Comparison of ENCODE assay signal across 2 cellular contexts in the genomic region with DNA sequence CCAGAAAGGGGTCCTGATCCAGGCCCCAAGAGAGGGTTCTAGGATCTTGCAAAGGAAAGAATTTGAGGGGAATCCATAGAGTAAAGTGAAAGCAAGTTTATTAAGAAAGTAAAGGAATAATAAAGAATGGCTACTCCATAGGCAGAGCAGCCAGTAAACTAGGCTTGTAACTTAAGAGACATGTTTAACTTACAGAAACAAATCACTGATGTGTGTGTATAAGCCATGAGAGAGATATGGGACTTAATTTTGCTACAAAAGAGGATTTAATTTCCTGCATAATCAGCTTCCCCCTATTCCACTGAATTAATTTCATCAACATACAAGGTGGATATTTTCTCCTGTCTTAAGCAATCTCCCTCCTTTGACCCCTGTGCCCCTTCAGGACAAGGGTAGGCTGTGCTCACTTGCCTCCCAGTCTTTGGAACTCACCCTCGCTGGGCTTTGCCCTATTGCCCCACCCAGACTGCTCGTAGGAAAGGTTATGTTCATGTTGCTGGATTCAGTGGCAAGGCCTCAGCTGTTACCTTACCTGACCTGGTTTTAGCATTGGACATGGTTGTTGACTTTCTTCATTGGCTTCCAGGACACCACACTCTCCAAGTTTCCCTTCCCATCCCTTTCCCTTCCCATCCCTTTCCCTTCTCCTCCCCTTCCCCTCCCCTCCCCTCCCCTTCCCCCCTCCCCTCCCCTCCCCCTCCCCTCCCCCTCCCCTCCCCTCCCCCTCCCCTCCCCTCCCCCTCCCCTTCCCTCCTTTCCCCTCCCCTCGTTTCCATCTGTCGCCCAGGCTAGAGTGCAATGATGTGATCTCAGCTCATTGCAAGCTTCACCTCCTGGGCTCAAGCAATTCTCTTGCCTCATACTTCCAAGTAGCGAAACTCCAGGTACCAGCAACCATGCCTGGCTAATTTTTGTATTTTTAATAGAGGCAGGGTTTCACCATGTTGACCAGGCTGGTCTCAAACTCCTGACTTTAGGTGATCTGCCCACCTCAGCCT.
TF ChIP-seq lines count a peak whose summit lies in the region.

No MANE protein-coding gene starts in this region.

TF ChIP-seq in HCT116, 20 proteins besides CTCF, POLR2A, EP300 and RAD21:
- no peak for TF ChIP-seq EGR1 (IDR thresholded peaks at IDR 0.05; ENCODE audit: low read depth)
- TF ChIP-seq ZFX (IDR thresholded peaks at IDR 0.05), result no peak
- no peak for TF ChIP-seq REST (IDR thresholded peaks at IDR 0.05; ENCODE audit: low read depth)
- no peak for TF ChIP-seq ELF1 (IDR thresholded peaks at IDR 0.05; ENCODE audit: borderline replicate concordance, low read depth)
- no peak for TF ChIP-seq EZH2 (IDR thresholded peaks at IDR 0.05)
- no peak for TF ChIP-seq ATF3 (IDR thresholded peaks at IDR 0.05)
- TF ChIP-seq SP1 (IDR thresholded peaks at IDR 0.05; ENCODE audit: low read depth), result no peak
- TF ChIP-seq SIN3A (IDR thresholded peaks at IDR 0.05; ENCODE audit: low read depth), result no peak
- TF ChIP-seq CBX3 (IDR thresholded peaks at IDR 0.05; ENCODE audit: low read depth), result no peak
- no peak for TF ChIP-seq TCF7L2 (IDR thresholded peaks at IDR 0.05; ENCODE audit: borderline replicate concordance, extremely low read depth, insufficient read depth, insufficient read length)
- TF ChIP-seq YY1 (IDR thresholded peaks at IDR 0.05; ENCODE audit: extremely low read depth, insufficient replicate concordance, low read depth, low read length), result no peak
- no peak for TF ChIP-seq SRF (IDR thresholded peaks at IDR 0.05; ENCODE audit: low read depth)
- no peak for TF ChIP-seq POLR2AphosphoS5 (IDR thresholded peaks at IDR 0.05; ENCODE audit: low read depth, low read length)

TF ChIP-seq in HepG2, 621 proteins besides CTCF, POLR2A, EP300 and RAD21 (continues in another document):
- TF ChIP-seq MTF1 (CRISPR knock-in tag; IDR thresholded peaks at IDR 0.05), result no peak
- no peak for TF ChIP-seq ZNF34 (CRISPR knock-in tag; IDR thresholded peaks at IDR 0.05; ENCODE audit: borderline replicate concordance)
- no peak for TF ChIP-seq KMT2A (CRISPR knock-in tag; IDR thresholded peaks at IDR 0.05)
- TF ChIP-seq ZNF639 (CRISPR knock-in tag; conservative IDR thresholded peaks at IDR 0.05), result no peak
- 0 out of 2 replicates have a peak, but pooled peaks have one; percentile 85 for TF ChIP-seq ESRRA (CRISPR knock-in tag; IDR thresholded peaks at IDR 0.05; ENCODE audit: low read depth)
- no peak for TF ChIP-seq RFX3 (CRISPR knock-in tag; IDR thresholded peaks at IDR 0.05)
- no peak for TF ChIP-seq ZBTB26 (CRISPR knock-in tag; IDR thresholded peaks at IDR 0.05; ENCODE audit: borderline replicate concordance)
- no peak for TF ChIP-seq ZNF652 (CRISPR knock-in tag; IDR thresholded peaks at IDR 0.05; ENCODE audit: borderline replicate concordance, low read depth)
- no peak for TF ChIP-seq ZFP41 (CRISPR knock-in tag; IDR thresholded peaks at IDR 0.05; ENCODE audit: borderline replicate concordance)
- TF ChIP-seq ZSCAN31 (CRISPR knock-in tag; IDR thresholded peaks at IDR 0.05; ENCODE audit: low read depth), result no peak
- no peak for TF ChIP-seq MLXIP (CRISPR knock-in tag; IDR thresholded peaks at IDR 0.05; ENCODE audit: borderline replicate concordance)
- no peak for TF ChIP-seq ARID3A (IDR thresholded peaks at IDR 0.05; ENCODE audit: low read depth, low read length)
- no peak for TF ChIP-seq ZNF430 (CRISPR knock-in tag; IDR thresholded peaks at IDR 0.05)
- no peak for TF ChIP-seq ZNF232 (CRISPR knock-in tag; IDR thresholded peaks at IDR 0.05; ENCODE audit: borderline replicate concordance)
- TF ChIP-seq ZNF24 (IDR thresholded peaks at IDR 0.05), result no peak
- TF ChIP-seq REXO4 (CRISPR knock-in tag; IDR thresholded peaks at IDR 0.05; ENCODE audit: borderline replicate concordance), result no peak
- no peak for TF ChIP-seq ZNF441 (CRISPR knock-in tag; IDR thresholded peaks at IDR 0.05; ENCODE audit: borderline replicate concordance)
- no peak for TF ChIP-seq ZNF230 (CRISPR knock-in tag; IDR thresholded peaks at IDR 0.05)
- peak; percentile 77 for TF ChIP-seq SAP130 (CRISPR knock-in tag; IDR thresholded peaks at IDR 0.05; ENCODE audit: low read depth)
- no peak for TF ChIP-seq TERF1 (CRISPR knock-in tag; IDR thresholded peaks at IDR 0.05)
- TF ChIP-seq SNRNP70 (IDR thresholded peaks at IDR 0.05; ENCODE audit: low read depth, low read length), result no peak
- no peak for TF ChIP-seq ZNF687 (CRISPR knock-in tag; IDR thresholded peaks at IDR 0.05)
- peak; percentile 43; the same call in 1 of the 2 replicates for TF ChIP-seq CREM (IDR thresholded peaks at IDR 0.05)
- TF ChIP-seq CREM (CRISPR knock-in tag; IDR thresholded peaks at IDR 0.05), result no peak
- no peak for TF ChIP-seq ZNF713 (CRISPR knock-in tag; IDR thresholded peaks at IDR 0.05)
- TF ChIP-seq SP5 (CRISPR knock-in tag; IDR thresholded peaks at IDR 0.05; ENCODE audit: borderline replicate concordance, low read depth), result peak; percentile 78
- peak; percentile 65; the same call in 1 of the 2 replicates for TF ChIP-seq DPF2 (CRISPR knock-in tag; IDR thresholded peaks at IDR 0.05; ENCODE audit: borderline replicate concordance, low read depth)
- TF ChIP-seq PHF5A (CRISPR knock-in tag; IDR thresholded peaks at IDR 0.05; ENCODE audit: low read depth, unreplicated experiment), result no peak
- no peak for TF ChIP-seq ZBTB14 (CRISPR knock-in tag; IDR thresholded peaks at IDR 0.05)
- TF ChIP-seq KLF6 (CRISPR knock-in tag; IDR thresholded peaks at IDR 0.05), result no peak
- TF ChIP-seq ZNF143 (CRISPR knock-in tag; IDR thresholded peaks at IDR 0.05), result no peak
- no peak for TF ChIP-seq ZBTB34 (CRISPR knock-in tag; IDR thresholded peaks at IDR 0.05)
- 0 out of 2 replicates have a peak, but pooled peaks have one; percentile 44 for TF ChIP-seq KAT8 (CRISPR knock-in tag; IDR thresholded peaks at IDR 0.05)
- TF ChIP-seq SMAD3 (CRISPR knock-in tag; IDR thresholded peaks at IDR 0.05), result no peak
- TF ChIP-seq ATM (IDR thresholded peaks at IDR 0.05; ENCODE audit: borderline replicate concordance), result no peak
